In genomic region chr14:91245616-91246015, GRCh38 we compare ENCODE assay signal across 8 cellular contexts. TPM values are rescaled to one million over a fixed set of nuclear protein-coding genes. Genes with fewer than 3 reads are reported as not detected.
DNase-seq lines count a peak whose midpoint lies in the region; ATAC-seq and TF ChIP-seq lines count a peak whose summit lies in the region.
"Not testable (repeated sequence)": the region's sequence is repeated elsewhere in the genome, so short reads cannot be mapped to it uniquely, and the experiment has no call there.

No MANE protein-coding gene starts in this region.

- H3K9ac ChIP-seq in DND-41 (ENCODE audit: low read depth, low read length); mesendoderm (ENCODE audit: low read length): not testable (repeated sequence)

- not testable (repeated sequence) for TF ChIP-seq POLR2A in spleen (IDR thresholded peaks at IDR 0.05)

- not testable (repeated sequence) for H3K27me3 ChIP-seq in DND-41 (ENCODE audit: insufficient read depth, low read length, poor library complexity); effector memory CD4-positive, alpha-beta T cell (replicated peaks; ENCODE audit: control insufficient read depth, insufficient read depth, low read length, poor library complexity, severe bottlenecking); mesendoderm (ENCODE audit: insufficient read depth, low read length, poor library complexity); spleen (replicated peaks in 1 of 7); upper lobe of right lung

- intact Hi-C loops in spleen (cut with DNase I; ENCODE audit: low total_unique reads); upper lobe of right lung (cut with DNase I): not testable (repeated sequence)

- H3K9me3 Mint-ChIP-seq in activated CD8-positive, alpha-beta memory T cell treated with anti-CD3 and anti-CD28 coated beads, Interleukin-2, amount 10 ng/mL, durations not matched to agents 7 days and 5 days (ENCODE audit: low read depth); activated naive CD4-positive, alpha-beta T cell treated with anti-CD3 and anti-CD28 coated beads, Interleukin-2, amount 50 U/mL, for 24 hours: not testable (repeated sequence)

- not testable (repeated sequence) for H3K4me2 ChIP-seq in DND-41 (ENCODE audit: insufficient read depth, low read length); mesendoderm (ENCODE audit: low read length)

- peaks cover 78% of the 10 kb centered on the region for H3K4me1 Mint-ChIP-seq in T-helper 17 cell
- peaks cover 85% of the 10 kb centered on the region for H3K4me1 Mint-ChIP-seq in activated CD8-positive, alpha-beta memory T cell treated with anti-CD3 and anti-CD28 coated beads, Interleukin-2, amount 10 ng/mL, durations not matched to agents 7 days and 5 days
- peaks cover 83% of the 10 kb centered on the region for H3K4me1 Mint-ChIP-seq in activated naive CD4-positive, alpha-beta T cell treated with anti-CD3 and anti-CD28 coated beads, Interleukin-2, amount 50 U/mL, for 24 hours

- H4K5ac ChIP-seq in mesendoderm (ENCODE audit: low read length), result not testable (repeated sequence)

- not testable (repeated sequence) for H4K8ac ChIP-seq in mesendoderm (ENCODE audit: low read depth, low read length)

- H3K36me3 Mint-ChIP-seq in T-helper 17 cell (ENCODE audit: low read depth), result peaks cover 11% of the 10 kb centered on the region
- H3K36me3 Mint-ChIP-seq in activated CD8-positive, alpha-beta memory T cell treated with anti-CD3 and anti-CD28 coated beads, Interleukin-2, amount 10 ng/mL, durations not matched to agents 7 days and 5 days, result peaks cover 72% of the 10 kb centered on the region
- peaks cover 14% of the 10 kb centered on the region for H3K36me3 Mint-ChIP-seq in activated naive CD4-positive, alpha-beta T cell treated with anti-CD3 and anti-CD28 coated beads, Interleukin-2, amount 50 U/mL, for 24 hours

- not testable (repeated sequence) for H3K18ac ChIP-seq in mesendoderm (ENCODE audit: low read length)

- ATAC-seq in DND-41 (ENCODE audit: insufficient read depth, low read depth); T-helper 17 cell; activated CD8-positive, alpha-beta memory T cell treated with anti-CD3 and anti-CD28 coated beads, Interleukin-2, amount 10 ng/mL, durations not matched to agents 7 days and 5 days; upper lobe of right lung: not testable (repeated sequence)

- H3K79me2 ChIP-seq in DND-41 (ENCODE audit: insufficient read depth, low read length); mesendoderm (ENCODE audit: control insufficient read depth, insufficient read depth, low read length): not testable (repeated sequence)

- not testable (repeated sequence) for H2BK5ac ChIP-seq in mesendoderm (ENCODE audit: low read length)

- not testable (repeated sequence) for H3K27me3 Mint-ChIP-seq in T-helper 17 cell; activated CD8-positive, alpha-beta memory T cell treated with anti-CD3 and anti-CD28 coated beads, Interleukin-2, amount 10 ng/mL, durations not matched to agents 7 days and 5 days; activated naive CD4-positive, alpha-beta T cell treated with anti-CD3 and anti-CD28 coated beads, Interleukin-2, amount 50 U/mL, for 24 hours

- H3K23ac ChIP-seq in mesendoderm (ENCODE audit: low read length), result peak overlapping the region; percentile 66

- not testable (repeated sequence) for H2BK15ac ChIP-seq in mesendoderm (replicated peaks; ENCODE audit: low read depth)

- not testable (repeated sequence) for H3K9me3 ChIP-seq in DND-41 (ENCODE audit: insufficient read depth, low read length, severe bottlenecking); T-helper 17 cell (ENCODE audit: control insufficient read depth, low read length, poor library complexity, severe bottlenecking); effector memory CD4-positive, alpha-beta T cell (ENCODE audit: control insufficient read depth, low read length); spleen; upper lobe of right lung

- H3K27ac ChIP-seq in DND-41 (ENCODE audit: low read length) (peak overlapping the region; percentile 87), spleen (peak overlapping the region; percentile 53 to 87 (median 77)), upper lobe of right lung (peak overlapping the region; percentile 65)
- H3K27ac ChIP-seq in effector memory CD4-positive, alpha-beta T cell (ENCODE audit: insufficient read depth, low read length, poor library complexity, severe bottlenecking), result peak overlapping the region; percentile 96
- H3K27ac ChIP-seq in mesendoderm (ENCODE audit: low read depth, low read length), result not testable (repeated sequence)

- H3K79me1 ChIP-seq in mesendoderm (ENCODE audit: low read length), result not testable (repeated sequence)

- H3K27ac Mint-ChIP-seq in T-helper 17 cell, result peak overlapping the region; percentile 86
- peak overlapping the region; percentile 100 for H3K27ac Mint-ChIP-seq in activated CD8-positive, alpha-beta memory T cell treated with anti-CD3 and anti-CD28 coated beads, Interleukin-2, amount 10 ng/mL, durations not matched to agents 7 days and 5 days
- peak overlapping the region; percentile 95 for H3K27ac Mint-ChIP-seq in activated naive CD4-positive, alpha-beta T cell treated with anti-CD3 and anti-CD28 coated beads, Interleukin-2, amount 50 U/mL, for 24 hours

- not testable (repeated sequence) for H2AFZ ChIP-seq in DND-41 (ENCODE audit: low read depth, low read length)

- DNase-seq in DND-41; T-helper 17 cell; activated CD8-positive, alpha-beta memory T cell treated with anti-CD3 and anti-CD28 coated beads, Interleukin-2, amount 10 ng/mL, durations not matched to agents 7 days and 5 days; effector memory CD4-positive, alpha-beta T cell; mesendoderm; upper lobe of right lung: not testable (repeated sequence)
- DNase-seq in spleen, result peak; percentile 64

- not testable (repeated sequence) for H3K4me3 ChIP-seq in DND-41 (ENCODE audit: low read depth in 1 of 2, low read length in 2 of 2); mesendoderm (ENCODE audit: low read length); spleen; upper lobe of right lung
- peak overlapping the region; percentile 39 for H3K4me3 ChIP-seq in effector memory CD4-positive, alpha-beta T cell (ENCODE audit: insufficient read depth, low read depth, low read length, poor library complexity, severe bottlenecking)

- H3K4me1 ChIP-seq in DND-41 (ENCODE audit: insufficient read depth, low read length) (peaks cover 69% of the 10 kb centered on the region), spleen (peaks cover 32 to 96% (median 73%) of the 10 kb centered on the region in 6 donors), upper lobe of right lung (peaks cover 33% of the 10 kb centered on the region)
- peaks cover 78% of the 10 kb centered on the region for H3K4me1 ChIP-seq in effector memory CD4-positive, alpha-beta T cell (ENCODE audit: control insufficient read depth, insufficient read depth, low read length, poor library complexity, severe bottlenecking)
- H3K4me1 ChIP-seq in mesendoderm (ENCODE audit: control insufficient read depth, low read depth, low read length), result not testable (repeated sequence)

- not testable (repeated sequence) for TF ChIP-seq CTCF in DND-41 (IDR thresholded peaks at IDR 0.05; ENCODE audit: borderline replicate concordance, extremely low read depth, low read length, poor library complexity, severe bottlenecking); spleen (IDR thresholded peaks at IDR 0.05 in 8 of 11, conservative IDR thresholded peaks at IDR 0.05 in 3 of 11); upper lobe of right lung (IDR thresholded peaks at IDR 0.05)

- H2AK5ac ChIP-seq in mesendoderm (ENCODE audit: low read length), result not testable (repeated sequence)

- H4K20me1 ChIP-seq in DND-41 (ENCODE audit: insufficient read depth, low read length), result not testable (repeated sequence)

- H3K56ac ChIP-seq in mesendoderm (ENCODE audit: low read length), result not testable (repeated sequence)

- CTCF ChIA-PET in activated CD8-positive, alpha-beta memory T cell treated with anti-CD3 and anti-CD28 coated beads, Interleukin-2, amount 10 ng/mL, durations not matched to agents 7 days and 5 days (lab: Charles Lee), result interaction anchor here (0.9 to 8.2 kb wide), 6 partner anchors 11 to 72 kb away, joined by 3 to 98 read pairs (median 6); no protein-coding TSS in a partner anchor

- not testable (repeated sequence) for H3K4ac ChIP-seq in mesendoderm (ENCODE audit: low read depth, low read length)

- H2BK120ac ChIP-seq in mesendoderm (ENCODE audit: low read depth, low read length), result not testable (repeated sequence)

- no CpG with 5 or more reads among the region's 8 CpGs for WGBS in mesendoderm (ENCODE audit: extremely low coverage, insufficient coverage, low lambda C conversion rate)
- 93 to 97% (median 96%) methylated on average over 8 of the region's 8 CpGs for WGBS in spleen, 5 donors

- H3K4me3 Mint-ChIP-seq in T-helper 17 cell, result peak overlapping the region; percentile 95
- peak overlapping the region; percentile 86 for H3K4me3 Mint-ChIP-seq in activated CD8-positive, alpha-beta memory T cell treated with anti-CD3 and anti-CD28 coated beads, Interleukin-2, amount 10 ng/mL, durations not matched to agents 7 days and 5 days
- peak overlapping the region; percentile 64 for H3K4me3 Mint-ChIP-seq in activated naive CD4-positive, alpha-beta T cell treated with anti-CD3 and anti-CD28 coated beads, Interleukin-2, amount 50 U/mL, for 24 hours

- H3K36me3 ChIP-seq in DND-41 (ENCODE audit: insufficient read depth, low read length); effector memory CD4-positive, alpha-beta T cell (ENCODE audit: control insufficient read depth, insufficient read depth, low read length); mesendoderm (ENCODE audit: control insufficient read depth, insufficient read depth, low read length); spleen; upper lobe of right lung: not testable (repeated sequence)

RNA-seq across cellular contexts. Expression of gene GPR68, which starts 1.1 kb away (rescaled TPM):
- total RNA-seq in T-helper 17 cell, result 10 to 100 TPM in 1 of 2 donors, 1 to 10 TPM in 1; 7.6 to 12.4 TPM
- total RNA-seq in activated CD8-positive, alpha-beta memory T cell treated with anti-CD3 and anti-CD28 coated beads, Interleukin-2, amount 10 ng/mL, durations not matched to agents 7 days and 5 days, result 10 to 100 TPM; 44.5 to 48.0 TPM
- 0.22 TPM for polyA plus RNA-seq in mesendoderm (2013, experiment 1 of 2)
- 0.27 TPM for polyA plus RNA-seq in mesendoderm (2013, experiment 2 of 2)
- total RNA-seq in spleen, result 1 to 10 TPM; 1.9 to 5.2 (median 3.2) TPM
- 1 to 10 TPM in 2 of 3 donors, under 1 TPM in 1; 0.50 to 1.7 (median 1.3) TPM for polyA plus RNA-seq in spleen
- 6.3 TPM for total RNA-seq in upper lobe of right lung
